Comparison of ENCODE assay signal across 19 cellular contexts in the genomic region with DNA sequence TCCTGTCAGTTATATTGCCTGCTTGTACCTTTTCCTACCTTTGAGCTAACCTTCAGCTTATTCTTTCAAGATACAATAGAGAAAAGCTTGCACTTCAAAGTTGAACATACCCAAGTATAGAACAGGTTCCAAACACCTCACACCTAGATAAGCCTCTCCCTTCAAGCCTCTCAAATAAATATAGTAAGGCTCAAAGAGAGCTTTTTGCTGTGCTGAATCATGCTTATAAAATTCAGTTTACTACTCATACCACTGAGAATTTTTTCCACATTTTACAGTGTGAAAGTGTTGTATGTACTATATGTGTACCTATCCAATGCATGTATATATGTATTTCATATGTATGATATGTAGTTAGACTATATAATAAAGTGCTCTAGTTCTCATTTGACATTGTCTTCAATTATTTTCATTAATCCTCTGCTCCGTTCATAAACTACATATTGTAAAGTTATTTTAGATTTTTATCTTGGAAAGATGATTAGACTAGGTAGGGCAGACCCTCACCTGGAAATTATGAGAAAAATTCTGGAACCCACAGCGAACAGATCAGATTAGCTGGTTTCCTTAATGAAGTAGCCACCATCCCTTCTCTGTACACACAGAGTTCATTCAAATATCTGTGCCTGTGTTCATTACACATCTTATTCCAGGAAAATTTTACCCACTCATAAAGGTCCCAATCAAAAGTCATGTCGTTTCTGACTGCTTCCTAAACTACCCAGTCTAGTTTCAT.
"Had no signal": no experiment of that assay in that cellular context is flagged by ENCODE, and none has a peak within 500 bp of the region (broad histone marks: within the 10 kb centered on the region; RNA-seq: fewer than 3 reads in every experiment).

No MANE protein-coding gene starts in this region.

- DNase-seq: activated CD4-positive, alpha-beta T cell treated with anti-CD3 and anti-CD28 coated beads, Interleukin-2, amount 10 ng/mL, durations not matched to agents 24 days and 14 days; activated CD4-positive, alpha-beta T cell treated with anti-CD3 and anti-CD28 coated beads, Interleukin-2, amount 50 U/mL, for 48 hours; activated CD4-positive, CD25-positive, alpha-beta regulatory T cell treated with anti-CD3 and anti-CD28 coated beads, Interleukin-2, amount 50 U/mL, for 72 hours; activated CD8-positive, alpha-beta memory T cell treated with anti-CD3 and anti-CD28 coated beads for 24 hours; activated gamma-delta T cell; activated naive CD4-positive, alpha-beta T cell treated with anti-CD3 and anti-CD28 coated beads for 36 hours; activated T-cell treated with anti-CD3 and anti-CD28 coated beads, Interleukin-2, amount 50 U/mL, for 4 hours; Kasumi-1; KBM-7; NCI-H1048; NCI-H2029; NCI-H2107; NCI-H510A treated with DMSO at 0.1 percent for 48 hours; NCI-H69; NK-92 treated with Interleukin-12 subunit alpha and Interleukin-12 subunit beta, amount 100 ng/mL, for 24 hours; SIG-M5; T-helper 17 cell; T-helper 9 cell had no signal

- ATAC-seq: activated T-cell treated with anti-CD3 and anti-CD28 coated beads, Interleukin-2, amount 50 U/mL, for 4 hours; T-helper 17 cell; WTC11 had no signal
